ENCODE assay signal across 1 cellular context in the genomic region with DNA sequence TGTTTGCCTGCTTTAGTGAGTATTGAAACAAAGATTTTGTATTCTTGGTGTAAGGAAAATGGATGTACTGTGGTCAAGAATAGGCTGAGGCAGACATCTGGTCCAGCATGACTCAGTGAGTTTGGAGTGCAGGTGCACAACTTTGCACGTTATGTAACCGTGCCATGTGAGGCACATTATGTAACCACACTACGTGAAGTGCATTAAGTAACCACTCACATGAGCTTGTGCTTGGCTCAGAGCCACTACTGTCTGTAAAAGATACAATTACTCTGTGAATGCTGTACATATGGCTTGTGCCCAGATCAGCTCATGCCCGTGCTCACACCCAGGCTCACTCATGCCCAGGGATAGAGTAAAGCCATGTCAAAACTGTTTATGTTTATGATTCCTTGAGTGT.
TF ChIP-seq lines count a peak whose summit lies in the region.

No MANE protein-coding gene starts in this region.

TF ChIP-seq in SK-N-SH treated with all-trans-retinoic acid at 6 μM for 48 hours, 23 proteins besides CTCF, POLR2A, EP300 and RAD21 (continued from another document):
- TF ChIP-seq, protein P1, sequence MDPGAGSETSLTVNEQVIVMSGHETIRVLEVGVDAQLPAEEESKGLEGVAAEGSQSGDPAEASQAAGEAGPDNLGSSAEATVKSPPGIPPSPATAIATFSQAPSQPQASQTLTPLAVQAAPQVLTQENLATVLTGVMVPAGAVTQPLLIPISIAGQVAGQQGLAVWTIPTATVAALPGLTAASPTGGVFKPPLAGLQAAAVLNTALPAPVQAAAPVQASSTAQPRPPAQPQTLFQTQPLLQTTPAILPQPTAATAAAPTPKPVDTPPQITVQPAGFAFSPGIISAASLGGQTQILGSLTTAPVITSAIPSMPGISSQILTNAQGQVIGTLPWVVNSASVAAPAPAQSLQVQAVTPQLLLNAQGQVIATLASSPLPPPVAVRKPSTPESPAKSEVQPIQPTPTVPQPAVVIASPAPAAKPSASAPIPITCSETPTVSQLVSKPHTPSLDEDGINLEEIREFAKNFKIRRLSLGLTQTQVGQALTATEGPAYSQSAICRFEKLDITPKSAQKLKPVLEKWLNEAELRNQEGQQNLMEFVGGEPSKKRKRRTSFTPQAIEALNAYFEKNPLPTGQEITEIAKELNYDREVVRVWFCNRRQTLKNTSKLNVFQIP (CRISPR knock-in tag; IDR thresholded peaks at IDR 0.05; ENCODE audit: borderline replicate concordance, low read depth): no peak
- TF ChIP-seq, protein P2, sequence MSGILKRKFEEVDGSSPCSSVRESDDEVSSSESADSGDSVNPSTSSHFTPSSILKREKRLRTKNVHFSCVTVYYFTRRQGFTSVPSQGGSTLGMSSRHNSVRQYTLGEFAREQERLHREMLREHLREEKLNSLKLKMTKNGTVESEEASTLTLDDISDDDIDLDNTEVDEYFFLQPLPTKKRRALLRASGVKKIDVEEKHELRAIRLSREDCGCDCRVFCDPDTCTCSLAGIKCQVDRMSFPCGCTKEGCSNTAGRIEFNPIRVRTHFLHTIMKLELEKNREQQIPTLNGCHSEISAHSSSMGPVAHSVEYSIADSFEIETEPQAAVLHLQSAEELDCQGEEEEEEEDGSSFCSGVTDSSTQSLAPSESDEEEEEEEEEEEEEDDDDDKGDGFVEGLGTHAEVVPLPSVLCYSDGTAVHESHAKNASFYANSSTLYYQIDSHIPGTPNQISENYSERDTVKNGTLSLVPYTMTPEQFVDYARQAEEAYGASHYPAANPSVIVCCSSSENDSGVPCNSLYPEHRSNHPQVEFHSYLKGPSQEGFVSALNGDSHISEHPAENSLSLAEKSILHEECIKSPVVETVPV (CRISPR knock-in tag; IDR thresholded peaks at IDR 0.05): no peak
- TF ChIP-seq SNAI2 (CRISPR knock-in tag; IDR thresholded peaks at IDR 0.05): no peak
